In genomic region chr4:985123-985830, GRCh38 we compare ENCODE assay signal across 6 cellular contexts. TPM values are rescaled to one million over a fixed set of nuclear protein-coding genes. Genes with fewer than 3 reads are reported as not detected.
DNase-seq lines count a peak whose midpoint lies in the region; TF ChIP-seq lines count a peak whose summit lies in the region.

No MANE protein-coding gene starts in this region.

- peaks cover 25% of the 10 kb centered on the region for H3F3A ChIP-seq in PC-9 (ENCODE audit: insufficient read depth, low read depth)

- H3K9me3 ChIP-seq in AG04450 (ENCODE audit: control insufficient read depth, insufficient read depth, low read length) (peaks cover 4% of the 10 kb centered on the region; the same call in 1 of the 2 replicates), PC-9 (ENCODE audit: insufficient read depth, low read depth) (no peaks in the 10 kb centered on the region), mammary epithelial cell (replicated peaks; ENCODE audit: insufficient read depth, low read length) (no peaks in the 10 kb centered on the region), osteoblast (ENCODE audit: low read depth, low read length) (no peaks in the 10 kb centered on the region)

- BruUV-seq in PC-9 (replicated peaks; lab: Mats Ljungman, UMichigan), result no TSS peak
- BruUV-seq in mammary epithelial cell (replicated peaks; lab: Mats Ljungman, UMichigan), result no TSS peak

- no peaks in the 10 kb centered on the region for H3K9me2 ChIP-seq in PC-9 (ENCODE audit: insufficient read depth)

- H3K4me1 ChIP-seq in PC-9 (replicated peaks; ENCODE audit: insufficient read depth), result peaks cover 28% of the 10 kb centered on the region
- peaks cover 26% of the 10 kb centered on the region for H3K4me1 ChIP-seq in mammary epithelial cell (ENCODE audit: insufficient read depth, low read length)
- H3K4me1 ChIP-seq in osteoblast (ENCODE audit: insufficient read depth, low read length), result peaks cover 23% of the 10 kb centered on the region

- H2AFZ ChIP-seq in PC-9 (peak overlapping the region; percentile 63), mammary epithelial cell (ENCODE audit: low read depth, low read length) (peak overlapping the region; percentile 71), osteoblast (ENCODE audit: low read length) (peak overlapping the region; percentile 76)

- H4K20me1 ChIP-seq in PC-9 (ENCODE audit: insufficient read depth) (peaks cover 5% of the 10 kb centered on the region; the same call in 1 of the 2 replicates), mammary epithelial cell (ENCODE audit: insufficient read depth, low read length) (no peaks in the 10 kb centered on the region), osteoblast (ENCODE audit: insufficient read depth, low read length) (peaks cover 18% of the 10 kb centered on the region)

- TF ChIP-seq CTCF in AG04450 (IDR thresholded peaks at IDR 0.05; ENCODE audit: low read depth, low read length), result no peak
- no peak for TF ChIP-seq CTCF in PC-9 (conservative IDR thresholded peaks at IDR 0.05)
- no peak for TF ChIP-seq CTCF in mammary epithelial cell (conservative IDR thresholded peaks at IDR 0.05 in 1 of 2, IDR thresholded peaks at IDR 0.05 in 1 of 2; ENCODE audit: extremely low read depth in 1 of 2, insufficient read depth in 1 of 2, low read depth in 1 of 2, low read length in 2 of 2)
- TF ChIP-seq CTCF in osteoblast (IDR thresholded peaks at IDR 0.05; ENCODE audit: extremely low read depth, low read depth, low read length), result no peak

- POLR2A ChIA-PET in AG04450 (lab: Yijun Ruan, JAX), result no interaction called here
- POLR2A ChIA-PET in PC-9 (lab: Charles Lee; ENCODE audit: unreplicated experiment), result interaction anchor here (0.6 kb wide), 2 partner anchors 723 to 761 kb away, joined by 3 to 21 read pairs; no protein-coding TSS in a partner anchor

- H3K4me2 ChIP-seq in PC-9 (peak overlapping the region; percentile 99), mammary epithelial cell (ENCODE audit: insufficient read depth, low read depth, low read length) (peak overlapping the region; percentile 51), osteoblast (ENCODE audit: insufficient read depth, low read length) (peak overlapping the region; percentile 96)

- H3K36me3 ChIP-seq in PC-9 (ENCODE audit: low read depth) (no peaks in the 10 kb centered on the region), mammary epithelial cell (ENCODE audit: insufficient read depth, low read length) (no peaks in the 10 kb centered on the region), osteoblast (ENCODE audit: insufficient read depth, low read length) (no peaks in the 10 kb centered on the region)

- no peak overlapping the region for H3K9ac ChIP-seq in mammary epithelial cell (ENCODE audit: insufficient read depth, low read length)

- 73% methylated on average over 15 of the region's 23 CpGs for WGBS in mammary epithelial cell (ENCODE audit: low coverage, missing lambda C conversion rate)

- dilution Hi-C loops in mammary epithelial cell (cut with HindIII; ENCODE audit: low sequenced_read_pairs), result no loop called here

- CTCF ChIA-PET in AG04450 (lab: Charles Lee), result no interaction called here
- CTCF ChIA-PET in PC-9 (lab: Charles Lee), result no interaction called here
- CTCF ChIA-PET in mammary epithelial cell (lab: Charles Lee; ENCODE audit: low non-redundant PET), result no interaction called here

- peaks cover 22% of the 10 kb centered on the region for H3K79me2 ChIP-seq in PC-9 (ENCODE audit: low read depth)
- H3K79me2 ChIP-seq in mammary epithelial cell (ENCODE audit: insufficient read depth, low read length), result peaks cover 6% of the 10 kb centered on the region
- peaks cover 9% of the 10 kb centered on the region for H3K79me2 ChIP-seq in osteoblast (ENCODE audit: insufficient read depth, low read length)

- H3K4me3 ChIP-seq in AG04450 (ENCODE audit: low read depth, low read length), result peak overlapping the region; percentile 20; the same call in 1 of the 2 replicates
- peak overlapping the region; percentile 47; the same call in 1 of the 2 replicates for H3K4me3 ChIP-seq in PC-9
- no peak overlapping the region for H3K4me3 ChIP-seq in mammary epithelial cell (replicated peaks in 1 of 3; ENCODE audit: insufficient read depth in 1 of 3, low read depth in 2 of 3, low read length in 3 of 3)
- peak overlapping the region; percentile 63 for H3K4me3 ChIP-seq in osteoblast (ENCODE audit: insufficient read depth, low read length)

- in situ Hi-C loops in mammary epithelial cell (cut with MboI; ENCODE audit: low sequenced_read_pairs in 2 of 2), result loop anchor here in 1 of 2 donors (25.0 kb wide), 1 partner anchor 198 kb away; no protein-coding TSS in a partner anchor

- H3K27ac ChIP-seq in AG04450 (ENCODE audit: low read depth, low read length) (no peak overlapping the region), PC-9 (no peak overlapping the region), mammary epithelial cell (ENCODE audit: insufficient read depth, low read depth, low read length) (no peak overlapping the region), osteoblast (ENCODE audit: low read depth, low read length) (no peak overlapping the region)

- H3K27me3 ChIP-seq in AG04450 (ENCODE audit: control insufficient read depth, insufficient read depth, low read length) (no peaks in the 10 kb centered on the region), PC-9 (ENCODE audit: insufficient read depth, low read depth) (no peaks in the 10 kb centered on the region), mammary epithelial cell (ENCODE audit: insufficient read depth, low read length) (no peaks in the 10 kb centered on the region), osteoblast (ENCODE audit: insufficient read depth, low read length) (no peaks in the 10 kb centered on the region)

- intact Hi-C loops in PC-9 (cut with micrococcal nuclease; ENCODE audit: unreplicated experiment) (loop anchor here (10.0 kb wide), 1 partner anchor 370 kb away; no protein-coding TSS in a partner anchor), mammary epithelial cell (cut with micrococcal nuclease) (loop anchor here (5.0 kb wide), 1 partner anchor 88 kb away; no protein-coding TSS in a partner anchor)

- DNase-seq in AG04450 (ENCODE audit: low read depth, low spot score) (no peak), PC-9 (peak; percentile 53 to 80), mammary epithelial cell (peak; percentile 19), osteoblast (ENCODE audit: insufficient read length, low spot score, missing footprints) (peak; percentile 99), NCI-H748 (lab: John Stamatoyannopoulos, UW; ENCODE audit: unreplicated experiment) (no peak), middle frontal gyrus (ENCODE audit: extremely low spot score, low spot score) (no peak)

RNA-seq across cellular contexts. Expression of gene IDUA, which starts 1.6 kb away (rescaled TPM):
- polyA plus RNA-seq in AG04450 (2011; rRNA removed) (3.9 and 5.9 TPM in 2 replicates), mammary epithelial cell (4.2 TPM)
- polyA minus RNA-seq in AG04450 (2011; rRNA and poly(A)+ RNA removed), result 1.7 and 3.4 TPM in 2 replicates
- total RNA-seq in PC-9 (2021) (46.6 and 74.7 TPM in 2 replicates), mammary epithelial cell (10 to 100 TPM; 17.8 to 30.8 TPM), osteoblast (23.0 and 26.4 TPM in 2 replicates)
- polyA minus RNA-seq in mammary epithelial cell, result 0.98 TPM

RNA-seq across cellular contexts. Expression of gene SLC26A1, which starts 7.9 kb away (rescaled TPM):
- polyA plus RNA-seq in AG04450 (2011; rRNA removed) (0.05 and 0.06 TPM in 2 replicates), mammary epithelial cell (not detected)
- polyA minus RNA-seq in AG04450 (2011; rRNA and poly(A)+ RNA removed), result not detected in 2 replicates
- total RNA-seq in PC-9 (2021) (0.53 and 1.3 TPM in 2 replicates), mammary epithelial cell (not detected), osteoblast (0.36 and 0.59 TPM in 2 replicates)
- not detected for polyA minus RNA-seq in mammary epithelial cell

RNA-seq across cellular contexts. Expression of gene DGKQ, which starts 11.9 kb away (rescaled TPM):
- polyA plus RNA-seq in AG04450 (2011; rRNA removed), result 4.5 and 6.0 TPM in 2 replicates
- polyA minus RNA-seq in AG04450 (2011; rRNA and poly(A)+ RNA removed), result 3.0 and 3.5 TPM in 2 replicates
- total RNA-seq in PC-9 (2021), result 11.5 and 16.9 TPM in 2 replicates
- total RNA-seq in mammary epithelial cell, result 10 to 100 TPM; 13.7 to 13.8 TPM
- polyA plus RNA-seq in mammary epithelial cell, result 6.8 TPM
- polyA minus RNA-seq in mammary epithelial cell, result 4.2 TPM
- total RNA-seq in osteoblast, result 10.3 and 15.2 TPM in 2 replicates

RNA-seq across cellular contexts. Expression of gene FGFRL1, which starts 26.1 kb away (rescaled TPM):
- polyA plus RNA-seq in AG04450 (2011; rRNA removed) (11.2 and 22.3 TPM in 2 replicates), mammary epithelial cell (43.7 TPM)
- polyA minus RNA-seq in AG04450 (2011; rRNA and poly(A)+ RNA removed), result 62.4 and 108 TPM in 2 replicates
- total RNA-seq in PC-9 (2021) (59.5 and 61.6 TPM in 2 replicates), mammary epithelial cell (10 to 100 TPM; 12.8 to 15.0 TPM), osteoblast (29.2 and 30.8 TPM in 2 replicates)
- polyA minus RNA-seq in mammary epithelial cell, result 37.0 TPM

RNA-seq across cellular contexts. Expression of gene TMEM175, which starts 53.0 kb away (rescaled TPM):
- polyA plus RNA-seq in AG04450 (2011; rRNA removed), result 27.9 and 31.8 TPM in 2 replicates
- polyA minus RNA-seq in AG04450 (2011; rRNA and poly(A)+ RNA removed), result 17.2 and 25.7 TPM in 2 replicates
- 13.5 and 20.2 TPM in 2 replicates for total RNA-seq in PC-9 (2021)
- 10 to 100 TPM; 12.0 to 21.5 TPM for total RNA-seq in mammary epithelial cell
- 13.8 TPM for polyA plus RNA-seq in mammary epithelial cell
- 50.0 TPM for polyA minus RNA-seq in mammary epithelial cell
- 12.4 and 13.8 TPM in 2 replicates for total RNA-seq in osteoblast

Comparison
In these comparisons a context has a peak if more than half of its experiments do, and no peak if none do; other contexts are left out.
1. DNase-seq: peak in PC-9 (2 of 2), mammary epithelial cell (single experiment) and osteoblast (single experiment); none in AG04450 (single experiment), NCI-H748 (single experiment) and middle frontal gyrus (single experiment).
2. H3K4me3 ChIP-seq: peak in AG04450 (single experiment), PC-9 (single experiment) and osteoblast (single experiment); none in mammary epithelial cell (0 of 3).
3. Peak in every context shown above with its lines, with median percentiles within 50 percentile points of each other: H2AFZ ChIP-seq and H3K4me2 ChIP-seq.